ENCODE assay signal across 17 cellular contexts in genomic region chr11:46857666-46858065, GRCh38.
"Had no signal": no experiment of that assay in that cellular context is flagged by ENCODE, and none has a peak within 500 bp of the region (broad histone marks: within the 10 kb centered on the region; RNA-seq: fewer than 3 reads in every experiment).

No MANE protein-coding gene starts in this region.

- H3K27me3 ChIP-seq: cardiac muscle cell had no signal

- H3K4me3 Mint-ChIP-seq: activated CD4-positive, alpha-beta memory T cell treated with anti-CD3 and anti-CD28 coated beads for 36 hours; activated CD4-positive, alpha-beta T cell treated with anti-CD3 and anti-CD28 coated beads for 36 hours; activated naive CD8-positive, alpha-beta T cell treated with anti-CD3 and anti-CD28 coated beads, Interleukin-2, amount 10 ng/mL, durations not matched to agents 7 days and 5 days; neural crest cell; stimulated activated memory B cell treated with anti-CD40 and anti-IgM and Interleukin-4, amounts not matched to agents 10 μg/mL and 1 μg/mL and 100 μg/mL, for 72 hours; T-helper 2 cell treated with Interferon-gamma antibody and Interleukin-4, amounts not matched to agents 5 μg/mL and 100 μg/mL, for 36 hours; WTC11 had no signal

- H3K36me3 ChIP-seq: prostate gland, thoracic aorta had no signal

- H3K27me3 Mint-ChIP-seq: activated CD4-positive, alpha-beta memory T cell treated with anti-CD3 and anti-CD28 coated beads for 36 hours; activated naive CD8-positive, alpha-beta T cell treated with anti-CD3 and anti-CD28 coated beads, Interleukin-2, amount 10 ng/mL, durations not matched to agents 7 days and 5 days had no signal

- DNase-seq: activated CD4-positive, alpha-beta memory T cell treated with anti-CD3 and anti-CD28 coated beads for 36 hours; activated CD4-positive, alpha-beta T cell treated with anti-CD3 and anti-CD28 coated beads for 36 hours; activated naive CD4-positive, alpha-beta T cell treated with Interleukin-2 at 50 U/mL for 16 hours; activated naive CD8-positive, alpha-beta T cell treated with anti-CD3 and anti-CD28 coated beads, Interleukin-2, amount 10 ng/mL, durations not matched to agents 7 days and 5 days; activated T-cell treated with anti-CD3 and anti-CD28 coated beads for 4 hours; amygdala; foreskin melanocyte; kidney; stimulated activated CD4-positive, alpha-beta T cell treated with anti-CD3 and anti-CD28 coated beads, Interleukin-4, amount 100 ng/mL, for 24 hours had no signal

- H3K4me3 ChIP-seq: cardiac muscle cell, prostate gland, thoracic aorta had no signal

- H3K27ac Mint-ChIP-seq: activated CD4-positive, alpha-beta memory T cell treated with anti-CD3 and anti-CD28 coated beads for 36 hours; activated CD4-positive, alpha-beta T cell treated with anti-CD3 and anti-CD28 coated beads for 36 hours; activated naive CD8-positive, alpha-beta T cell treated with anti-CD3 and anti-CD28 coated beads, Interleukin-2, amount 10 ng/mL, durations not matched to agents 7 days and 5 days; stimulated activated memory B cell treated with anti-CD40 and anti-IgM and Interleukin-4, amounts not matched to agents 10 μg/mL and 1 μg/mL and 100 μg/mL, for 72 hours; T-helper 2 cell treated with Interferon-gamma antibody and Interleukin-4, amounts not matched to agents 5 μg/mL and 100 μg/mL, for 36 hours; WTC11 had no signal

- H3K4me1 ChIP-seq: prostate gland had no signal

- H3K4me1 Mint-ChIP-seq: activated CD4-positive, alpha-beta T cell treated with anti-CD3 and anti-CD28 coated beads for 36 hours; activated naive CD8-positive, alpha-beta T cell treated with anti-CD3 and anti-CD28 coated beads, Interleukin-2, amount 10 ng/mL, durations not matched to agents 7 days and 5 days; stimulated activated memory B cell treated with anti-CD40 and anti-IgM and Interleukin-4, amounts not matched to agents 10 μg/mL and 1 μg/mL and 100 μg/mL, for 72 hours; WTC11 had no signal

- H3K27ac ChIP-seq: cardiac muscle cell, epithelial cell of prostate, prostate gland, thoracic aorta had no signal

- H3K9me3 ChIP-seq: prostate gland, thoracic aorta had no signal

- H3K36me3 Mint-ChIP-seq: activated CD4-positive, alpha-beta memory T cell treated with anti-CD3 and anti-CD28 coated beads for 36 hours; activated naive CD8-positive, alpha-beta T cell treated with anti-CD3 and anti-CD28 coated beads, Interleukin-2, amount 10 ng/mL, durations not matched to agents 7 days and 5 days; stimulated activated memory B cell treated with anti-CD40 and anti-IgM and Interleukin-4, amounts not matched to agents 10 μg/mL and 1 μg/mL and 100 μg/mL, for 72 hours had no signal

- H3K9me3 Mint-ChIP-seq: activated CD4-positive, alpha-beta memory T cell treated with anti-CD3 and anti-CD28 coated beads for 36 hours; activated naive CD8-positive, alpha-beta T cell treated with anti-CD3 and anti-CD28 coated beads, Interleukin-2, amount 10 ng/mL, durations not matched to agents 7 days and 5 days; neural crest cell; T-helper 2 cell treated with Interferon-gamma antibody and Interleukin-4, amounts not matched to agents 5 μg/mL and 100 μg/mL, for 36 hours; WTC11 had no signal
